In the genomic region with DNA sequence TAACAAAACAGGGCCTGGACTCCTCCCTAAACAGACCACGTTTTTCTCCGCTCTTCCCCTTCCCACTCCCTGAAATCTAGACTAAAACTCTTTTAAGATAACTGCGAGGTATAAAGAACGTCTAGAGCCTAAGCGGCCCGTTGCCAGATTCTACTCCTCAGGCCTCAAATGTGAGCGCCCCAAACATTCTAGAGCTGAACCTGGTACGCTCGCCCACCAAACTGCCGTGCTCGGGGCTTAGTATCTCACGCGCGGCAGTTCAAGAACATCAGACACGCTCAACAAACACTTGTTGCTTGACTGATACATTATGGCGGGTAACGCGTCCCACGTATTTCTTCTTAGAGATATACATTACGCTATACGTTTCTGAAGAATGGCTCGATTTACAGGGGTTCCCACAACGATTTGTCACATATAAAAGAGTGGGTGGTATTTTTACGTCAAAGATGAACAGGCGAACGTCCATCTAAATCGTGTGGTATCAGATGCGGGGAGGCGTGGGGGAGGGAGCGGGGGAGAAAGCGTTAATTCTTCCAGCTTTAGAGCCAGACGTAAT, we compare ENCODE assay signal across 8 cellular contexts. TPM values are rescaled to one million over a fixed set of nuclear protein-coding genes. Genes with fewer than 3 reads are reported as not detected.
DNase-seq lines count a peak whose midpoint lies in the region; ATAC-seq lines count a peak whose summit lies in the region.

No MANE protein-coding gene starts in this region.

- DNase-seq in DMS79 treated with DMSO at 0.1 percent for 48 hours (lab: John Stamatoyannopoulos, UW): peak; percentile 67
- no peak for DNase-seq in SJSA1 (ENCODE audit: low read depth in 1 of 2, low spot score in 2 of 2)
- DNase-seq in activated naive CD8-positive, alpha-beta T cell treated with anti-CD3 and anti-CD28 coated beads, Interleukin-2, amount 50 U/mL, for 24 hours: peak; percentile 50
- DNase-seq in right cardiac atrium: peak in 1 of 3 donors; percentile 68
- no peak for DNase-seq in sciatic nerve (ENCODE audit: low spot score)
- DNase-seq in posterior vena cava (ENCODE audit: low spot score): no peak

- H3K4me3 ChIP-seq in SJSA1 (peak overlapping the region; percentile 73), right cardiac atrium (ENCODE audit: low read length) (peak overlapping the region; percentile 86)

- peaks cover 41% of the 10 kb centered on the region for H3K4me1 Mint-ChIP-seq in activated naive CD8-positive, alpha-beta T cell treated with anti-CD3 and anti-CD28 coated beads, Interleukin-2, amount 50 U/mL, for 24 hours

- H3K4me1 ChIP-seq in SJSA1 (replicated peaks) (no peaks in the 10 kb centered on the region; the same call in 1 of the 2 replicates), right cardiac atrium (ENCODE audit: control insufficient read depth, insufficient read depth, low read length) (no peaks in the 10 kb centered on the region)

- peaks cover 7% of the 10 kb centered on the region; the same call in 1 of the 2 replicates for H3K36me3 ChIP-seq in SJSA1

- peak overlapping the region; percentile 99 for H3K4me3 Mint-ChIP-seq in activated naive CD8-positive, alpha-beta T cell treated with anti-CD3 and anti-CD28 coated beads, Interleukin-2, amount 50 U/mL, for 24 hours

- no peaks in the 10 kb centered on the region for H3K27me3 ChIP-seq in SJSA1 (replicated peaks)
- H3K27me3 ChIP-seq in right cardiac atrium (ENCODE audit: control insufficient read depth, insufficient read depth): no peaks in the 10 kb centered on the region

- no peaks in the 10 kb centered on the region for H3K9me3 Mint-ChIP-seq in activated naive CD8-positive, alpha-beta T cell treated with anti-CD3 and anti-CD28 coated beads, Interleukin-2, amount 50 U/mL, for 24 hours

- H3K27ac ChIP-seq in SJSA1: peak overlapping the region; percentile 22
- peak overlapping the region; percentile 82 for H3K27ac ChIP-seq in right cardiac atrium (ENCODE audit: low read length)

- H3K27ac Mint-ChIP-seq in activated naive CD8-positive, alpha-beta T cell treated with anti-CD3 and anti-CD28 coated beads, Interleukin-2, amount 50 U/mL, for 24 hours: peak overlapping the region; percentile 99

- intact Hi-C loops in right cardiac atrium (cut with DNase I) (no loop called here), sciatic nerve (cut with DNase I) (no loop called here), posterior vena cava (cut with DNase I) (no loop called here)

- under 1% methylated on average over 32 of the region's 32 CpGs for WGBS in right cardiac atrium

- ATAC-seq in HG03460 (IDR thresholded peaks at IDR 0.05; ENCODE audit: unreplicated experiment) (peak; percentile 2), right cardiac atrium (peak in 1 of 2 donors; percentile 2), sciatic nerve (peak; percentile 2), GM19467 (IDR thresholded peaks at IDR 0.05; ENCODE audit: unreplicated experiment) (no peak)
- peak; percentile 51 for ATAC-seq in activated naive CD8-positive, alpha-beta T cell treated with anti-CD3 and anti-CD28 coated beads, Interleukin-2, amount 50 U/mL, for 24 hours

- H3K27me3 Mint-ChIP-seq in activated naive CD8-positive, alpha-beta T cell treated with anti-CD3 and anti-CD28 coated beads, Interleukin-2, amount 50 U/mL, for 24 hours: no peaks in the 10 kb centered on the region

- H3K9me3 ChIP-seq in SJSA1 (replicated peaks) (no peaks in the 10 kb centered on the region), right cardiac atrium (ENCODE audit: control insufficient read depth, low read length) (no peaks in the 10 kb centered on the region)

- peaks cover 29% of the 10 kb centered on the region for H3K36me3 Mint-ChIP-seq in activated naive CD8-positive, alpha-beta T cell treated with anti-CD3 and anti-CD28 coated beads, Interleukin-2, amount 50 U/mL, for 24 hours (ENCODE audit: low read depth)

RNA-seq across cellular contexts. Expression of a gene that starts 0.6 kb away (rescaled TPM):
- total RNA-seq in SJSA1 (2014; rRNA removed; shearing (Covaris generic)): 0.16 and 2.0 TPM in 2 replicates
- total RNA-seq in right cardiac atrium: 10 to 100 TPM; 19.7 to 26.4 (median 24.0) TPM
- 10.2 TPM for polyA plus RNA-seq in right cardiac atrium
- total RNA-seq in sciatic nerve: 15.4 TPM
- 10 to 100 TPM in 1 of 2 donors, 1 to 10 TPM in 1; 9.6 to 10.7 TPM for total RNA-seq in posterior vena cava

RNA-seq across cellular contexts. Expression of a gene that starts 0.8 kb away (rescaled TPM):
- 14.2 and 14.7 TPM in 2 replicates for total RNA-seq in SJSA1 (2014; rRNA removed; shearing (Covaris generic))
- total RNA-seq in right cardiac atrium: 10 to 100 TPM in 2 of 4 donors, 1 to 10 TPM in 2; 8.6 to 10.9 (median 9.9) TPM
- 6.2 TPM for polyA plus RNA-seq in right cardiac atrium
- total RNA-seq in sciatic nerve: 19.3 TPM
- 10 to 100 TPM; 11.6 to 14.1 TPM for total RNA-seq in posterior vena cava

RNA-seq across cellular contexts. Expression of a gene that starts 21.4 kb away (rescaled TPM):
- total RNA-seq in SJSA1 (2014; rRNA removed; shearing (Covaris generic)): 70.3 and 74.9 TPM in 2 replicates
- total RNA-seq in right cardiac atrium (100 to 1,000 TPM; 120 to 137 (median 128) TPM), sciatic nerve (41.2 TPM), posterior vena cava (10 to 100 TPM; 43.4 to 51.8 TPM)
- polyA plus RNA-seq in right cardiac atrium: 198 TPM

RNA-seq across cellular contexts. Expression of a gene that starts 25.6 kb away (rescaled TPM):
- total RNA-seq in SJSA1 (2014; rRNA removed; shearing (Covaris generic)): 3.2 and 6.3 TPM in 2 replicates
- total RNA-seq in right cardiac atrium (1 to 10 TPM; 5.1 to 6.4 (median 5.6) TPM), sciatic nerve (14.3 TPM), posterior vena cava (10 to 100 TPM in 1 of 2 donors, 1 to 10 TPM in 1; 7.7 to 12.7 TPM)
- 2.8 TPM for polyA plus RNA-seq in right cardiac atrium

Comparison
In these comparisons a context has a peak if more than half of its experiments do, and no peak if none do; other contexts are left out.
1. DNase-seq: peak in DMS79 treated with DMSO at 0.1 percent for 48 hours (single experiment) and activated naive CD8-positive, alpha-beta T cell treated with anti-CD3 and anti-CD28 coated beads, Interleukin-2, amount 50 U/mL, for 24 hours (single experiment); none in SJSA1 (0 of 2), sciatic nerve (single experiment) and posterior vena cava (single experiment).